Comparison of ENCODE assay signal across 26 cellular contexts in genomic region chr6:125073071-125073470, GRCh38.
"Had no signal": no experiment of that assay in that cellular context is flagged by ENCODE, and none has a peak within 500 bp of the region (broad histone marks: within the 10 kb centered on the region; RNA-seq: fewer than 3 reads in every experiment).

No MANE protein-coding gene starts in this region.

- DNase-seq: activated CD4-positive, alpha-beta memory T cell treated with anti-CD3 and anti-CD28 coated beads, Interleukin-2, amount 10 ng/mL, durations not matched to agents 7 days and 5 days; activated CD4-positive, alpha-beta T cell treated with anti-CD3 and anti-CD28 coated beads for 36 hours; activated CD4-positive, alpha-beta T cell treated with anti-CD3 and anti-CD28 coated beads, Interleukin-2, amount 50 U/mL, for 1 hour; activated gamma-delta T cell; activated naive CD4-positive, alpha-beta T cell treated with anti-CD3 and anti-CD28 coated beads for 36 hours; activated T-cell treated with anti-CD3 and anti-CD28 coated beads for 4 hours; activated T-cell treated with anti-CD3 and anti-CD28 coated beads, Interleukin-2, amount 50 U/mL, for 48 hours; anterior cingulate cortex; brain microvascular endothelial cell; NCI-H1105 treated with DMSO at 0.1 percent for 48 hours; NCI-H1436 treated with DMSO at 0.1 percent for 48 hours; NCI-H187 treated with DMSO at 0.1 percent for 48 hours; NCI-H2081 treated with DMSO at 0.1 percent for 48 hours; NCI-H2171; NCI-H2227 treated with DMSO at 0.1 percent for 48 hours; NCI-H526; PC-3; SIG-M5; T-helper 17 cell; T-helper 9 cell had no signal

- FAIRE-seq: RCC 7860, TTC549 had no signal

- H3K36me3 Mint-ChIP-seq: activated naive CD8-positive, alpha-beta T cell had no signal

- H3K4me1 Mint-ChIP-seq: activated CD4-positive, alpha-beta memory T cell treated with anti-CD3 and anti-CD28 coated beads, Interleukin-2, amount 10 ng/mL, durations not matched to agents 7 days and 5 days; activated CD4-positive, alpha-beta T cell treated with anti-CD3 and anti-CD28 coated beads for 36 hours; activated T-helper 17 cell treated with anti-CD3 and anti-CD28 coated beads, Interleukin-2, amount 50 U/mL, for 72 hours; T-helper 17 cell had no signal

- H3K27ac Mint-ChIP-seq: activated CD4-positive, alpha-beta memory T cell treated with anti-CD3 and anti-CD28 coated beads, Interleukin-2, amount 10 ng/mL, durations not matched to agents 7 days and 5 days; activated CD4-positive, alpha-beta T cell treated with anti-CD3 and anti-CD28 coated beads for 36 hours; activated naive CD4-positive, alpha-beta T cell treated with anti-CD3 and anti-CD28 coated beads for 36 hours; activated naive CD8-positive, alpha-beta T cell; activated T-helper 17 cell treated with anti-CD3 and anti-CD28 coated beads, Interleukin-2, amount 50 U/mL, for 72 hours; T-helper 17 cell had no signal

- H3K4me3 Mint-ChIP-seq: activated CD4-positive, alpha-beta memory T cell treated with anti-CD3 and anti-CD28 coated beads, Interleukin-2, amount 10 ng/mL, durations not matched to agents 7 days and 5 days; activated CD4-positive, alpha-beta T cell treated with anti-CD3 and anti-CD28 coated beads for 36 hours; activated naive CD4-positive, alpha-beta T cell treated with anti-CD3 and anti-CD28 coated beads for 36 hours; activated naive CD8-positive, alpha-beta T cell; activated T-helper 17 cell treated with anti-CD3 and anti-CD28 coated beads, Interleukin-2, amount 50 U/mL, for 72 hours; T-helper 17 cell had no signal

- H3K4me3 ChIP-seq: cardiac muscle cell had no signal

- H3K36me3 ChIP-seq: cardiac muscle cell had no signal

- H3K27ac ChIP-seq: brain microvascular endothelial cell, cardiac muscle cell, VCaP had no signal

- H3K27me3 Mint-ChIP-seq: activated CD4-positive, alpha-beta memory T cell treated with anti-CD3 and anti-CD28 coated beads, Interleukin-2, amount 10 ng/mL, durations not matched to agents 7 days and 5 days; activated CD4-positive, alpha-beta T cell treated with anti-CD3 and anti-CD28 coated beads for 36 hours; activated naive CD8-positive, alpha-beta T cell; T-helper 17 cell had no signal

- H3K27me3 ChIP-seq: brain microvascular endothelial cell, cardiac muscle cell had no signal

- H3K9me3 Mint-ChIP-seq: activated naive CD4-positive, alpha-beta T cell treated with anti-CD3 and anti-CD28 coated beads for 36 hours; activated T-helper 17 cell treated with anti-CD3 and anti-CD28 coated beads, Interleukin-2, amount 50 U/mL, for 72 hours had no signal
